Comparison of ENCODE assay signal across 19 cellular contexts in the genomic region with DNA sequence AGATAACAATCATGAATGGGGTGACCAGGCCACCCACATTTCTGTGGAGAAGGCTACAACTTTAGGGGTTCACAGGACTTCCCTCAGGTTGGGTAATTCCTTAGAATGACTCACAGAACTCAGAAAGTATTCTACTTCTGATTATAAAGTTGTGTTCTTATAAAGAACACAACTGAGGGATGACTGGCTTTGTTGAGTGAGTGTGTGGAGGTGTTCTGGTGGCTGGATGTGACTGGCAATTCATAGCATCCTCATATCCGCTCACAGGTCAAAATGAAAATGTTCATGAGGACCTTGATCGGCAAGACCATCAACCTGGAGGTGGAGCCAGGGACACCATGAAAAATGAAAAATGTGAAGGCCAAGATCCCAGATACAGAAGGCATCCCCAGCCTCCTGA.
"Had no signal": no experiment of that assay in that cellular context is flagged by ENCODE, and none has a peak within 500 bp of the region (broad histone marks: within the 10 kb centered on the region; RNA-seq: fewer than 3 reads in every experiment).

No MANE protein-coding gene starts in this region.

- H3K27me3 Mint-ChIP-seq: natural killer cell treated with Interleukin-12 subunit alpha and Interleukin-12 subunit beta and Interleukin-15 and Interleukin-18, amount 100 ng/mL, for 72 hours; stimulated activated naive CD8-positive, alpha-beta T cell treated with anti-CD3 and anti-CD28 coated beads, Interleukin-15, Interleukin-2, amounts not matched to agents 100 ng/mL and 50 ng/mL, for 24 hours had no signal

- H3K4me3 Mint-ChIP-seq: natural killer cell treated with Interleukin-12 subunit alpha and Interleukin-12 subunit beta and Interleukin-15 and Interleukin-18, amount 100 ng/mL, for 72 hours; neural progenitor cell; stimulated activated naive CD8-positive, alpha-beta T cell treated with anti-CD3 and anti-CD28 coated beads, Interleukin-15, Interleukin-2, amounts not matched to agents 100 ng/mL and 50 ng/mL, for 24 hours had no signal

- H3K27ac Mint-ChIP-seq: natural killer cell treated with Interleukin-12 subunit alpha and Interleukin-12 subunit beta and Interleukin-15 and Interleukin-18, amount 100 ng/mL, for 72 hours; neural progenitor cell; stimulated activated naive CD8-positive, alpha-beta T cell treated with anti-CD3 and anti-CD28 coated beads, Interleukin-15, Interleukin-2, amounts not matched to agents 100 ng/mL and 50 ng/mL, for 24 hours had no signal

- ATAC-seq: esophagus mucosa, heart left ventricle, left colon, left ventricle myocardium superior had no signal

- H3K4me1 Mint-ChIP-seq: neural progenitor cell had no signal

- DNase-seq: dorsolateral prefrontal cortex; effector CD8-positive, alpha-beta T cell; heart left ventricle; hippocampal formation; left colon; left ventricle myocardium superior; mesenchymal stem cell; midbrain; nucleus accumbens; ovary; sigmoid colon; stimulated activated CD4-positive, alpha-beta T cell treated with anti-CD3 and anti-CD28 coated beads, Interleukin-2, amount 100 ng/mL, for 48 hours; tibial artery; upper lobe of left lung; uterus had no signal

- H3K36me3 Mint-ChIP-seq: neural progenitor cell had no signal
